In the genomic region with DNA sequence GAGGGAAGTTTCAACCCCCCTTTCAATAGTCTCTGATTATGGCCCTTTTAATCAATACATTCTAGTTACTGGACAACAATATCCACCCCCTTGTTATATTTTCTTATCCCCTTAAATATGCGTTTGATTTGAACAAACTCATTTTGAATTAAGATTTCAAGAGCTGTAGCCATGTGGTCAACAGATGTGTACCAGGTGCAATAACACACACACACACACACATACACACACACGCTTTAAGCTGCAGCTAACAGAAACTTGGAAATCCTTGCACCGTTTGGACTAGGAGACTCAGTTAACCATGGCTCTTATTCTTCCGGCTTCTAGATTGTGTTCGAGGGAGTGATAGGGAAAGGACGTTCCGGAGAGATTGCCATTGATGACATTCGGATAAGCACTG, we compare ENCODE assay signal across 18 cellular contexts.
DNase-seq lines count a peak whose midpoint lies in the region; ATAC-seq and TF ChIP-seq lines count a peak whose summit lies in the region.
"Had no signal": no experiment of that assay in that cellular context is flagged by ENCODE, and none has a peak within 500 bp of the region (broad histone marks: within the 10 kb centered on the region; RNA-seq: fewer than 3 reads in every experiment).

No MANE protein-coding gene starts in this region.

- H2AFZ ChIP-seq in neural cell (ENCODE audit: low read depth, low read length), result no peak overlapping the region

- H3K27me3 Mint-ChIP-seq in activated naive CD8-positive, alpha-beta T cell treated with anti-CD3 and anti-CD28 coated beads, Interleukin-2, amount 50 U/mL, for 24 hours, result peaks cover 38% of the 10 kb centered on the region
- H3K27me3 Mint-ChIP-seq in activated naive CD4-positive, alpha-beta T cell treated with anti-CD3 and anti-CD28 coated beads for 36 hours (ENCODE audit: low read depth), result peaks cover 16% of the 10 kb centered on the region

- no peak for ATAC-seq in activated naive CD8-positive, alpha-beta T cell treated with anti-CD3 and anti-CD28 coated beads, Interleukin-2, amount 50 U/mL, for 24 hours
- ATAC-seq: CD8-positive, alpha-beta T cell; HepG2 had no signal

- WGBS in esophagus muscularis mucosa, result 66% methylated on average over 8 of the region's 8 CpGs

- H3K27ac Mint-ChIP-seq in activated naive CD8-positive, alpha-beta T cell treated with anti-CD3 and anti-CD28 coated beads, Interleukin-2, amount 50 U/mL, for 24 hours, result no peak overlapping the region
- H3K27ac Mint-ChIP-seq in activated naive CD4-positive, alpha-beta T cell treated with anti-CD3 and anti-CD28 coated beads for 36 hours, result no peak overlapping the region
- H3K27ac Mint-ChIP-seq: CD8-positive, alpha-beta T cell had no signal

- peak overlapping the region; percentile 68 for H3K9ac ChIP-seq in neural cell (ENCODE audit: low read length)
- H3K9ac ChIP-seq: BLaER1, KMS-11 had no signal

- no peaks in the 10 kb centered on the region for H4K20me1 ChIP-seq in neural cell (ENCODE audit: insufficient read depth)
- H4K20me1 ChIP-seq: BLaER1 had no signal

- peaks cover 13% of the 10 kb centered on the region for H3K4me1 Mint-ChIP-seq in activated naive CD8-positive, alpha-beta T cell treated with anti-CD3 and anti-CD28 coated beads, Interleukin-2, amount 50 U/mL, for 24 hours
- peaks cover 12% of the 10 kb centered on the region for H3K4me1 Mint-ChIP-seq in activated naive CD4-positive, alpha-beta T cell treated with anti-CD3 and anti-CD28 coated beads for 36 hours (ENCODE audit: low read depth)

- TF ChIP-seq CTCF in esophagus muscularis mucosa (IDR thresholded peaks at IDR 0.05), result no peak
- TF ChIP-seq CTCF in neural cell (IDR thresholded peaks at IDR 0.05; ENCODE audit: poor library complexity, severe bottlenecking), result no peak
- TF ChIP-seq CTCF in GM13976 (IDR thresholded peaks at IDR 0.05; ENCODE audit: borderline replicate concordance, control extremely low read depth, extremely low read depth, insufficient read depth, missing control alignments), result no peak

- H3K4me1 ChIP-seq in esophagus muscularis mucosa, result peaks cover 18 to 100% (median 94%) of the 10 kb centered on the region in 4 donors

- H3K36me3 Mint-ChIP-seq in activated naive CD8-positive, alpha-beta T cell treated with anti-CD3 and anti-CD28 coated beads, Interleukin-2, amount 50 U/mL, for 24 hours (ENCODE audit: low read depth), result no peaks in the 10 kb centered on the region
- H3K36me3 Mint-ChIP-seq in activated naive CD4-positive, alpha-beta T cell treated with anti-CD3 and anti-CD28 coated beads for 36 hours (ENCODE audit: low read depth), result no peaks in the 10 kb centered on the region
- H3K36me3 Mint-ChIP-seq: CD8-positive, alpha-beta T cell had no signal

- CTCF ChIA-PET in activated naive CD4-positive, alpha-beta T cell treated with anti-CD3 and anti-CD28 coated beads for 36 hours (lab: Charles Lee), result interaction anchor here (0.6 to 1.8 kb wide), 3 partner anchors 49 to 1431 kb away, joined by 4 read pairs; no protein-coding TSS in a partner anchor

- H3K9me3 Mint-ChIP-seq in activated naive CD8-positive, alpha-beta T cell treated with anti-CD3 and anti-CD28 coated beads, Interleukin-2, amount 50 U/mL, for 24 hours, result no peaks in the 10 kb centered on the region
- H3K9me3 Mint-ChIP-seq in activated naive CD4-positive, alpha-beta T cell treated with anti-CD3 and anti-CD28 coated beads for 36 hours, result no peaks in the 10 kb centered on the region
- H3K9me3 Mint-ChIP-seq: CD8-positive, alpha-beta T cell had no signal

- TF ChIP-seq EP300 in esophagus muscularis mucosa (IDR thresholded peaks at IDR 0.05), result no peak
- TF ChIP-seq EP300 in neural cell (conservative IDR thresholded peaks at IDR 0.05; ENCODE audit: poor library complexity, severe bottlenecking), result no peak

- H3K4me3 ChIP-seq in esophagus muscularis mucosa (no peak overlapping the region), neural cell (ENCODE audit: low read length) (no peak overlapping the region)
- H3K4me3 ChIP-seq: BLaER1 had no signal

- H3K27ac ChIP-seq in esophagus muscularis mucosa (replicated peaks in 1 of 4), result peak overlapping the region; percentile 80 to 98 (median 90)
- no peak overlapping the region for H3K27ac ChIP-seq in neural cell (ENCODE audit: low read length)
- H3K27ac ChIP-seq: BLaER1, KMS-11 had no signal

- H3K36me3 ChIP-seq in esophagus muscularis mucosa, result peaks cover 3 to 58% (median 27%) of the 10 kb centered on the region in 4 donors
- H3K36me3 ChIP-seq in neural cell (ENCODE audit: insufficient read depth, low read length), result no peaks in the 10 kb centered on the region
- H3K36me3 ChIP-seq: BLaER1 had no signal

- DNase-seq in NCI-H82 (lab: John Stamatoyannopoulos, UW) (peak; percentile 36), NCI-H82 treated with DMSO at 0.1 percent for 48 hours (lab: John Stamatoyannopoulos, UW; ENCODE audit: unreplicated experiment) (no peak), esophagus muscularis mucosa (ENCODE audit: extremely low spot score) (no peak), GM13976 (ENCODE audit: low spot score) (no peak)
- DNase-seq in activated naive CD8-positive, alpha-beta T cell treated with anti-CD3 and anti-CD28 coated beads, Interleukin-2, amount 50 U/mL, for 24 hours, result no peak
- DNase-seq in activated T-cell treated with anti-CD3 and anti-CD28 coated beads, Interleukin-2, amount 50 U/mL, for 48 hours, result no peak
- DNase-seq in activated naive CD4-positive, alpha-beta T cell treated with anti-CD3 and anti-CD28 coated beads for 36 hours, result no peak
- DNase-seq: CD8-positive, alpha-beta T cell; DMS79 treated with DMSO at 0.1 percent for 48 hours; NCI-H1048; NCI-H146; NCI-H2081 treated with DMSO at 0.1 percent for 48 hours; NCI-H526; Right ventricle myocardium superior had no signal

- intact Hi-C loops in esophagus muscularis mucosa (cut with DNase I), result loop anchor here (2.0 kb wide), 1 partner anchor 120 kb away; no protein-coding TSS in a partner anchor
- intact Hi-C loops in activated naive CD4-positive, alpha-beta T cell treated with anti-CD3 and anti-CD28 coated beads for 36 hours (cut with micrococcal nuclease), result no loop called here

- peaks cover 3% of the 10 kb centered on the region for H3F3A ChIP-seq in neural cell (ENCODE audit: insufficient read depth, low read length, poor library complexity, severe bottlenecking)

- H3K9me3 ChIP-seq in esophagus muscularis mucosa, result no peaks in the 10 kb centered on the region
- no peaks in the 10 kb centered on the region for H3K9me3 ChIP-seq in neural cell (ENCODE audit: low read length)
- H3K9me3 ChIP-seq: BLaER1 had no signal

- no peak for TF ChIP-seq RAD21 in neural cell (conservative IDR thresholded peaks at IDR 0.05)

- H3K27me3 ChIP-seq in esophagus muscularis mucosa (peaks cover 0 to 4% (median 0%) of the 10 kb centered on the region in 4 donors), neural cell (ENCODE audit: insufficient read depth, low read depth, low read length) (no peaks in the 10 kb centered on the region)
- H3K27me3 ChIP-seq: BLaER1 had no signal

- TF ChIP-seq POLR2A in esophagus muscularis mucosa (IDR thresholded peaks at IDR 0.05; ENCODE audit: low read depth), result no peak

- no peak overlapping the region for H3K4me2 ChIP-seq in neural cell (ENCODE audit: low read length)
- H3K4me2 ChIP-seq: BLaER1, KMS-11 had no signal

- in situ Hi-C loops in GM13976 (cut with MboI; ENCODE audit: low sequenced_read_pairs, unreplicated experiment), result no loop called here

- no peaks in the 10 kb centered on the region for H3K79me2 ChIP-seq in neural cell (replicated peaks; ENCODE audit: insufficient read depth, low read length)

- no peak overlapping the region for H3K4me3 Mint-ChIP-seq in activated naive CD8-positive, alpha-beta T cell treated with anti-CD3 and anti-CD28 coated beads, Interleukin-2, amount 50 U/mL, for 24 hours
- H3K4me3 Mint-ChIP-seq in activated naive CD4-positive, alpha-beta T cell treated with anti-CD3 and anti-CD28 coated beads for 36 hours, result no peak overlapping the region
- H3K4me3 Mint-ChIP-seq: CD8-positive, alpha-beta T cell had no signal

- no peaks in the 10 kb centered on the region for H3K9me2 ChIP-seq in neural cell (ENCODE audit: insufficient read depth, low read length)

TF ChIP-seq in neural cell, 6 proteins besides CTCF, POLR2A, EP300 and RAD21:
- TF ChIP-seq POLR2AphosphoS5 (IDR thresholded peaks at IDR 0.05), result no peak
- TF ChIP-seq, protein P1, sequence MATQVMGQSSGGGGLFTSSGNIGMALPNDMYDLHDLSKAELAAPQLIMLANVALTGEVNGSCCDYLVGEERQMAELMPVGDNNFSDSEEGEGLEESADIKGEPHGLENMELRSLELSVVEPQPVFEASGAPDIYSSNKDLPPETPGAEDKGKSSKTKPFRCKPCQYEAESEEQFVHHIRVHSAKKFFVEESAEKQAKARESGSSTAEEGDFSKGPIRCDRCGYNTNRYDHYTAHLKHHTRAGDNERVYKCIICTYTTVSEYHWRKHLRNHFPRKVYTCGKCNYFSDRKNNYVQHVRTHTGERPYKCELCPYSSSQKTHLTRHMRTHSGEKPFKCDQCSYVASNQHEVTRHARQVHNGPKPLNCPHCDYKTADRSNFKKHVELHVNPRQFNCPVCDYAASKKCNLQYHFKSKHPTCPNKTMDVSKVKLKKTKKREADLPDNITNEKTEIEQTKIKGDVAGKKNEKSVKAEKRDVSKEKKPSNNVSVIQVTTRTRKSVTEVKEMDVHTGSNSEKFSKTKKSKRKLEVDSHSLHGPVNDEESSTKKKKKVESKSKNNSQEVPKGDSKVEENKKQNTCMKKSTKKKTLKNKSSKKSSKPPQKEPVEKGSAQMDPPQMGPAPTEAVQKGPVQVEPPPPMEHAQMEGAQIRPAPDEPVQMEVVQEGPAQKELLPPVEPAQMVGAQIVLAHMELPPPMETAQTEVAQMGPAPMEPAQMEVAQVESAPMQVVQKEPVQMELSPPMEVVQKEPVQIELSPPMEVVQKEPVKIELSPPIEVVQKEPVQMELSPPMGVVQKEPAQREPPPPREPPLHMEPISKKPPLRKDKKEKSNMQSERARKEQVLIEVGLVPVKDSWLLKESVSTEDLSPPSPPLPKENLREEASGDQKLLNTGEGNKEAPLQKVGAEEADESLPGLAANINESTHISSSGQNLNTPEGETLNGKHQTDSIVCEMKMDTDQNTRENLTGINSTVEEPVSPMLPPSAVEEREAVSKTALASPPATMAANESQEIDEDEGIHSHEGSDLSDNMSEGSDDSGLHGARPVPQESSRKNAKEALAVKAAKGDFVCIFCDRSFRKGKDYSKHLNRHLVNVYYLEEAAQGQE (IDR thresholded peaks at IDR 0.05; ENCODE audit: borderline replicate concordance), result no peak
- no peak for TF ChIP-seq SMC3 (conservative IDR thresholded peaks at IDR 0.05; ENCODE audit: poor library complexity)
- TF ChIP-seq EZH2 (IDR thresholded peaks at IDR 0.05; ENCODE audit: borderline replicate concordance, insufficient read depth, low read length, poor library complexity, severe bottlenecking), result no peak
- no peak for TF ChIP-seq TAF1 (IDR thresholded peaks at IDR 0.05; ENCODE audit: low read depth)
- no peak for TF ChIP-seq MXI1 (conservative IDR thresholded peaks at IDR 0.05; ENCODE audit: poor library complexity, severe bottlenecking)
